ENCODE assay signal across 1 cellular context in genomic region chr12:64691227-64691792, GRCh38.
TF ChIP-seq lines count a peak whose summit lies in the region.

No MANE protein-coding gene starts in this region.

TF ChIP-seq in GM23338, 12 proteins besides CTCF, POLR2A, EP300 and RAD21 (continued from another document):
- TF ChIP-seq ZNF462 (CRISPR knock-in tag; IDR thresholded peaks at IDR 0.05) = no peak
